In the genomic region with DNA sequence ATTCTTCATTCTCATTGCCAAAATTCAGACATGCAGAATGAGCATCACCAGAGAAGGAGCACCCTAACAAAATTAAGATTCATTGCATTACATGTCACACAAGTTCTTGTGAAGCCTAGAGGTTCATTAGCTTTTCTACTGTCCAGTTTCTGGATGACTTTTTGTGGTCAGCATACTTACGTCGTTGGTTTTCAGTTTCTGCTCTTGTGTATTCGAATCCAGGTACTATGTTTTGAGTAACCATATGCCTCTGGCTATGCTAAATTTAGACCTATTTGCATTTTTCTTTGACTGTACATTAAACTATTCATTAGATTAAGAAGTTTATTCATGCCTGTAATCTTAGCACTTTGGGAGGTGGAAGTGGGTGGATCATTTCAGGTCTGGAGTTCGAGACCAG, we compare ENCODE assay signal across 15 cellular contexts.
DNase-seq lines count a peak whose midpoint lies in the region; ATAC-seq, FAIRE-seq and TF ChIP-seq lines count a peak whose summit lies in the region.
"Had no signal": no experiment of that assay in that cellular context is flagged by ENCODE, and none has a peak within 500 bp of the region (broad histone marks: within the 10 kb centered on the region; RNA-seq: fewer than 3 reads in every experiment).

No MANE protein-coding gene starts in this region.

- peaks cover 6% of the 10 kb centered on the region for H3K36me3 Mint-ChIP-seq in activated CD8-positive, alpha-beta T cell treated with anti-CD3 and anti-CD28 coated beads, Interleukin-2, amount 10 ng/mL, durations not matched to agents 7 days and 5 days (ENCODE audit: low read depth)
- no peaks in the 10 kb centered on the region for H3K36me3 Mint-ChIP-seq in CD14-positive monocyte
- H3K36me3 Mint-ChIP-seq: CD4-positive, alpha-beta memory T cell had no signal

- TF ChIP-seq CTCF in CD14-positive monocyte (IDR thresholded peaks at IDR 0.05): no peak

- no peak overlapping the region for H3K27ac Mint-ChIP-seq in activated CD8-positive, alpha-beta T cell treated with anti-CD3 and anti-CD28 coated beads, Interleukin-2, amount 10 ng/mL, durations not matched to agents 7 days and 5 days
- no peak overlapping the region for H3K27ac Mint-ChIP-seq in CD14-positive monocyte
- H3K27ac Mint-ChIP-seq: activated T-cell treated with anti-CD3 and anti-CD28 coated beads, Interleukin-2, amount 50 U/mL, for 72 hours; CD4-positive, alpha-beta memory T cell had no signal

- DNase-seq in activated CD8-positive, alpha-beta T cell treated with anti-CD3 and anti-CD28 coated beads, Interleukin-2, amount 10 ng/mL, durations not matched to agents 7 days and 5 days: no peak
- no peak for DNase-seq in occipital lobe (lab: John Stamatoyannopoulos, UW)
- no peak for DNase-seq in CD14-positive monocyte (ENCODE audit: low spot score)
- no peak for DNase-seq in HTR-8/SVneo (ENCODE audit: insufficient read length, low spot score)
- DNase-seq: activated T-cell treated with anti-CD3 and anti-CD28 coated beads, Interleukin-2, amount 50 U/mL, for 72 hours; CD4-positive, alpha-beta memory T cell; mesendoderm; MG63; NCI-H2227 treated with DMSO at 0.1 percent for 48 hours; nucleus accumbens; SW 1271; tibial artery had no signal

- POLR2A ChIA-PET in activated CD8-positive, alpha-beta T cell treated with anti-CD3 and anti-CD28 coated beads, Interleukin-2, amount 10 ng/mL, durations not matched to agents 7 days and 5 days (lab: Charles Lee): no interaction called here

- CTCF ChIA-PET in activated CD8-positive, alpha-beta T cell treated with anti-CD3 and anti-CD28 coated beads, Interleukin-2, amount 10 ng/mL, durations not matched to agents 7 days and 5 days (lab: Charles Lee): no interaction called here

- peaks cover 2% of the 10 kb centered on the region for H3K27me3 Mint-ChIP-seq in activated CD8-positive, alpha-beta T cell treated with anti-CD3 and anti-CD28 coated beads, Interleukin-2, amount 10 ng/mL, durations not matched to agents 7 days and 5 days (ENCODE audit: low read depth)
- no peaks in the 10 kb centered on the region for H3K27me3 Mint-ChIP-seq in CD14-positive monocyte (ENCODE audit: low read depth in 3 of 3)

- H3K4me3 Mint-ChIP-seq in activated CD8-positive, alpha-beta T cell treated with anti-CD3 and anti-CD28 coated beads, Interleukin-2, amount 10 ng/mL, durations not matched to agents 7 days and 5 days: no peak overlapping the region
- no peak overlapping the region for H3K4me3 Mint-ChIP-seq in CD14-positive monocyte
- H3K4me3 Mint-ChIP-seq: activated T-cell treated with anti-CD3 and anti-CD28 coated beads, Interleukin-2, amount 50 U/mL, for 72 hours; CD4-positive, alpha-beta memory T cell had no signal

- no peaks in the 10 kb centered on the region for H3K4me1 Mint-ChIP-seq in activated CD8-positive, alpha-beta T cell treated with anti-CD3 and anti-CD28 coated beads, Interleukin-2, amount 10 ng/mL, durations not matched to agents 7 days and 5 days (ENCODE audit: low read depth)
- no peaks in the 10 kb centered on the region for H3K4me1 Mint-ChIP-seq in CD14-positive monocyte
- H3K4me1 Mint-ChIP-seq: CD4-positive, alpha-beta memory T cell had no signal

- no peak for FAIRE-seq in HTR-8/SVneo (lab: Jason Lieb, UNC)

- H3K9me3 Mint-ChIP-seq in activated CD8-positive, alpha-beta T cell treated with anti-CD3 and anti-CD28 coated beads, Interleukin-2, amount 10 ng/mL, durations not matched to agents 7 days and 5 days (ENCODE audit: insufficient read depth): no peaks in the 10 kb centered on the region
- peaks cover 0 to 18% (median 4%) of the 10 kb centered on the region in 7 donors for H3K9me3 Mint-ChIP-seq in CD14-positive monocyte
- H3K9me3 Mint-ChIP-seq: activated T-cell treated with anti-CD3 and anti-CD28 coated beads, Interleukin-2, amount 50 U/mL, for 72 hours had no signal

- intact Hi-C loops in CD14-positive monocyte (cut with micrococcal nuclease): no loop called here

- ATAC-seq in GM19035 (IDR thresholded peaks at IDR 0.05; ENCODE audit: unreplicated experiment) (peak; percentile 85), HG02642 (IDR thresholded peaks at IDR 0.05; ENCODE audit: poor library complexity, unreplicated experiment) (peak; percentile 70), HG03175 (IDR thresholded peaks at IDR 0.05; ENCODE audit: unreplicated experiment) (peak; percentile 90)
- no peak for ATAC-seq in activated CD8-positive, alpha-beta T cell treated with anti-CD3 and anti-CD28 coated beads, Interleukin-2, amount 10 ng/mL, durations not matched to agents 7 days and 5 days
- ATAC-seq: activated T-cell treated with anti-CD3 and anti-CD28 coated beads, Interleukin-2, amount 50 U/mL, for 72 hours had no signal
